21 cellular contexts compared by ENCODE assay signal in the genomic region with DNA sequence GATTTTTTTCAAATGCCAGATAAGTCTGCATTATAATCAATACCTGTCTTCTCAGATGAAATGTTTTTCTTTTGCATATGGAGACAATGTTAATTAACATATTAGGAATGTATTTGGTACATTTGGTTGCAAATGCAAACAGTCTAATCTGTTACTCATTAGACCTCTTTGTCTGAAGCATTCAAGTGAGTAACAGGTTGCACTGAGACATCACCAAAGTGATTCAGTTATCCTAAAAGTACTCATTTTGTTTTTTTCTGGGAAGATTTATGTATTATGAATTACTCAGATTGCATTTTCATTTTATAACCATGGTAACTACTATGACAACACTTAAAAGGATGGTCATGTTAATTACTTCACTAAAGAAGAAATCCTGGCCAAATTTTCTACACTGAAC.
DNase-seq lines count a peak whose midpoint lies in the region; ATAC-seq, FAIRE-seq and TF ChIP-seq lines count a peak whose summit lies in the region.
"Had no signal": no experiment of that assay in that cellular context is flagged by ENCODE, and none has a peak within 500 bp of the region (broad histone marks: within the 10 kb centered on the region; RNA-seq: fewer than 3 reads in every experiment).

No MANE protein-coding gene starts in this region.

- H3K4me3 ChIP-seq in mammary epithelial cell (replicated peaks in 1 of 3; ENCODE audit: insufficient read depth in 1 of 3, low read depth in 2 of 3, low read length in 3 of 3) (no peak overlapping the region), breast epithelium (no peak overlapping the region), bronchial epithelial cell (ENCODE audit: low read depth, low read length) (no peak overlapping the region)
- H3K4me3 ChIP-seq: A549, BLaER1, GM23338 had no signal

- no peak for TF ChIP-seq POLR2A in breast epithelium (IDR thresholded peaks at IDR 0.05)

- intact Hi-C loops in mammary epithelial cell (cut with micrococcal nuclease) (no loop called here), breast epithelium (cut with DNase I; ENCODE audit: low total_unique reads) (no loop called here)

- dilution Hi-C loops in mammary epithelial cell (cut with HindIII; ENCODE audit: low sequenced_read_pairs), result no loop called here

- no peak for ATAC-seq in GM21515 (IDR thresholded peaks at IDR 0.05; ENCODE audit: unreplicated experiment)
- ATAC-seq: A549, GM23338, HCT116 had no signal

- no peaks in the 10 kb centered on the region for H4K20me1 ChIP-seq in mammary epithelial cell (ENCODE audit: insufficient read depth, low read length)
- H4K20me1 ChIP-seq: BLaER1 had no signal

- no peak overlapping the region for H3K9ac ChIP-seq in mammary epithelial cell (ENCODE audit: insufficient read depth, low read length)
- H3K9ac ChIP-seq: BLaER1 had no signal

- H3K27me3 ChIP-seq in mammary epithelial cell (ENCODE audit: insufficient read depth, low read length), result no peaks in the 10 kb centered on the region
- no peaks in the 10 kb centered on the region for H3K27me3 ChIP-seq in breast epithelium
- no peaks in the 10 kb centered on the region for H3K27me3 ChIP-seq in bronchial epithelial cell (ENCODE audit: control insufficient read depth, insufficient read depth, low read length)
- H3K27me3 ChIP-seq: BLaER1 had no signal

- no peak overlapping the region for H3K27ac ChIP-seq in mammary epithelial cell (ENCODE audit: insufficient read depth, low read depth, low read length)
- no peak overlapping the region for H3K27ac ChIP-seq in breast epithelium
- H3K27ac ChIP-seq: 22Rv1, A549, BLaER1 had no signal

- H3K4me2 ChIP-seq in mammary epithelial cell (ENCODE audit: insufficient read depth, low read depth, low read length), result no peak overlapping the region
- H3K4me2 ChIP-seq: A549, BLaER1, GM23338 had no signal

- no TSS peak for BruUV-seq in mammary epithelial cell (replicated peaks; lab: Mats Ljungman, UMichigan)

- no peaks in the 10 kb centered on the region for H3K79me2 ChIP-seq in mammary epithelial cell (ENCODE audit: insufficient read depth, low read length)

- H2AFZ ChIP-seq in mammary epithelial cell (ENCODE audit: low read depth, low read length), result no peak overlapping the region
- H2AFZ ChIP-seq: GM23338 had no signal

- in situ Hi-C loops in mammary epithelial cell (cut with MboI; ENCODE audit: low sequenced_read_pairs in 2 of 2), result no loop called here

- no peak for TF ChIP-seq CTCF in mammary epithelial cell (conservative IDR thresholded peaks at IDR 0.05 in 1 of 2, IDR thresholded peaks at IDR 0.05 in 1 of 2; ENCODE audit: extremely low read depth in 1 of 2, insufficient read depth in 1 of 2, low read depth in 1 of 2, low read length in 2 of 2)
- TF ChIP-seq CTCF in breast epithelium (IDR thresholded peaks at IDR 0.05), result no peak
- no peak for TF ChIP-seq CTCF in bronchial epithelial cell (IDR thresholded peaks at IDR 0.05; ENCODE audit: insufficient read depth, low read length, severe bottlenecking)

- CTCF ChIA-PET in mammary epithelial cell (lab: Charles Lee; ENCODE audit: low non-redundant PET), result no interaction called here

- H3K4me1 ChIP-seq in mammary epithelial cell (ENCODE audit: insufficient read depth, low read length), result peaks cover 12% of the 10 kb centered on the region
- no peaks in the 10 kb centered on the region for H3K4me1 ChIP-seq in breast epithelium
- H3K4me1 ChIP-seq: A549, BLaER1 had no signal

- FAIRE-seq in bronchial epithelial cell (lab: Jason Lieb, UNC), result no peak
- FAIRE-seq: A549, GM12892, GM18507, H54, HTR-8/SVneo had no signal

- H3K36me3 ChIP-seq in mammary epithelial cell (ENCODE audit: insufficient read depth, low read length) (no peaks in the 10 kb centered on the region), breast epithelium (no peaks in the 10 kb centered on the region), bronchial epithelial cell (ENCODE audit: control insufficient read depth, insufficient read depth, low read length) (no peaks in the 10 kb centered on the region)
- H3K36me3 ChIP-seq: BLaER1 had no signal

- H3K9me3 ChIP-seq in mammary epithelial cell (replicated peaks; ENCODE audit: insufficient read depth, low read length) (no peaks in the 10 kb centered on the region), breast epithelium (no peaks in the 10 kb centered on the region)
- H3K9me3 ChIP-seq: A549, BLaER1 had no signal

- DNase-seq in mammary epithelial cell (peak; percentile 18), breast epithelium (ENCODE audit: low spot score in 2 of 2) (no peak), bronchial epithelial cell (ENCODE audit: low read depth) (peak; percentile 23), kidney glomerular epithelial cell (lab: John Stamatoyannopoulos, UW) (peak; percentile 7), occipital lobe (lab: John Stamatoyannopoulos, UW) (no peak), NCI-H2029 (lab: John Stamatoyannopoulos, UW) (no peak)
- DNase-seq: CD4-positive, alpha-beta memory T cell; DMS153; DMS79; GDM1; HFFc6 had no signal

Comparison
In these comparisons a context has a peak if more than half of its experiments do, and no peak if none do; other contexts are left out.
1. DNase-seq: peak in mammary epithelial cell (single experiment), bronchial epithelial cell (single experiment) and kidney glomerular epithelial cell (single experiment); none in breast epithelium (0 of 2), occipital lobe (single experiment) and NCI-H2029 (single experiment).